8 cellular contexts compared by ENCODE assay signal in genomic region chr1:234373938-234374240, GRCh38. TPM values are rescaled to one million over a fixed set of nuclear protein-coding genes. Genes with fewer than 3 reads are reported as not detected.
DNase-seq lines count a peak whose midpoint lies in the region; ATAC-seq, FAIRE-seq and TF ChIP-seq lines count a peak whose summit lies in the region.

No MANE protein-coding gene starts in this region.

- ATAC-seq in foreskin keratinocyte, result no peak

- DNase-seq in GM12892 (ENCODE audit: insufficient read length) (no peak), HFF-Myc (ENCODE audit: extremely low read depth, low read depth) (no peak), SJSA1 (ENCODE audit: low read depth in 1 of 2, low spot score in 2 of 2) (no peak), foreskin keratinocyte (no peak), sigmoid colon (no peak), NCI-H510A treated with DMSO at 0.1 percent for 48 hours (lab: John Stamatoyannopoulos, UW) (no peak), AG08395 (ENCODE audit: low spot score) (no peak)
- DNase-seq in activated CD8-positive, alpha-beta memory T cell treated with anti-CD3 and anti-CD28 coated beads for 24 hours, result no peak

- H3K36me3 ChIP-seq in SJSA1, result peaks cover 37% of the 10 kb centered on the region
- H3K36me3 ChIP-seq in sigmoid colon, result peaks cover 0 to 32% (median 11%) of the 10 kb centered on the region in 4 donors

- TF ChIP-seq EP300 in sigmoid colon (IDR thresholded peaks at IDR 0.05), result no peak

- WGBS in sigmoid colon, 2 donors, result 1 to 7% methylated on average over 6 of the region's 6 CpGs

- H3K27me3 ChIP-seq in SJSA1 (replicated peaks) (no peaks in the 10 kb centered on the region), foreskin keratinocyte (no peaks in the 10 kb centered on the region), sigmoid colon (no peaks in the 10 kb centered on the region)

- H3K9me3 ChIP-seq in SJSA1 (replicated peaks) (no peaks in the 10 kb centered on the region), sigmoid colon (no peaks in the 10 kb centered on the region)

- intact Hi-C loops in sigmoid colon (cut with DNase I), result no loop called here

- H3K4me1 ChIP-seq in SJSA1 (replicated peaks) (peaks cover 5% of the 10 kb centered on the region), foreskin keratinocyte (peaks cover 27% of the 10 kb centered on the region), sigmoid colon (peaks cover 0 to 25% (median 23%) of the 10 kb centered on the region in 4 donors)

- peak; percentile 5 for FAIRE-seq in GM12892 (lab: Jason Lieb, UNC)

- TF ChIP-seq POLR2A in GM12892 (IDR thresholded peaks at IDR 0.05; ENCODE audit: low read depth, low read length) (no peak), sigmoid colon (IDR thresholded peaks at IDR 0.05) (no peak)

- H3K27ac ChIP-seq in SJSA1 (peak overlapping the region; percentile 96), foreskin keratinocyte (peak overlapping the region; percentile 98), sigmoid colon (peak overlapping the region; percentile 91 to 94 (median 92))

- peak overlapping the region; percentile 61 for H3K4me3 ChIP-seq in HFF-Myc (replicated peaks; ENCODE audit: low read depth, low read length)
- peak overlapping the region; percentile 77 for H3K4me3 ChIP-seq in SJSA1
- peak overlapping the region; percentile 75 to 89 (median 82) for H3K4me3 ChIP-seq in sigmoid colon

- TF ChIP-seq CTCF in HFF-Myc (IDR thresholded peaks at IDR 0.05; ENCODE audit: low read depth, low read length, missing control alignments), result no peak
- no peak for TF ChIP-seq CTCF in foreskin keratinocyte (conservative IDR thresholded peaks at IDR 0.05)
- TF ChIP-seq CTCF in sigmoid colon (IDR thresholded peaks at IDR 0.05), result no peak

RNA-seq across cellular contexts. Expression of gene COA6, which starts 0.6 kb away (rescaled TPM):
- polyA plus RNA-seq in GM12892 (2012; ENCODE audit: missing spikeins), result 64.0 TPM
- 41.6 and 48.1 TPM in 2 replicates for total RNA-seq in SJSA1 (2014; rRNA removed; shearing (Covaris generic))
- total RNA-seq in foreskin keratinocyte (46.1 and 49.2 TPM in 2 replicates), sigmoid colon (10 to 100 TPM; 19.3 to 33.1 (median 24.5) TPM)
- polyA plus RNA-seq in foreskin keratinocyte (65.2 and 67.3 TPM in 2 replicates), sigmoid colon (100 to 1,000 TPM in 2 of 3 donors, 10 to 100 TPM in 1; 73.2 to 134 (median 113) TPM)
